ENCODE assay signal across 10 cellular contexts in the genomic region with DNA sequence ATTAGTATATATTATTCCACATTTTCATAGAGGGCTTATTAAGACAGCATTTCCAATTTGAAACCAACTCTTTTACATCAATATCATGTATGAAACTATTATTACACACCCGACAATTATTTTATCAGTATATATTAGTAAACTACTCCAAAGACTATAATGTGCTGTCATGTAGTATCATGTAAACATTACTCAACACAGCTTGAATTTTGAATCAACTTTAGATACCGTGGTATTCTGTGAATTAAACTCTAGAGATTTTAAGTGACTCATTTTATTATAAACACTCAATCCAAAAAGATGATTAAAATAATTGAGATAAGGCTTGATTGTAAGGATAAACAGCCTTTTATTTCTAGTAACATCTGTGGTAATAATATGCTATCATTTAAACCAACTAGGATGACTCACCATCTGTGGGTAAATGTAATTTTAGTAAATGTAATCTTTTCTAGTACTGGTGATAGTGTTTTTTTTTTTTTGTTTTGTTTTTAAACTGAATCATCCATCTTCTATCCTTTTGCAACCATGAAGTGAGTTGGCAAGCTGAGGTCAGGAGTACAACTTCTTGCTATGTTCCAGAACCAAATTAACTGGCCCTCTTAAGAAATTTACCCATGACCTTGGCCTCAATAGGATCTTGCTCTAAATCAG.
DNase-seq lines count a peak whose midpoint lies in the region; ATAC-seq, FAIRE-seq and TF ChIP-seq lines count a peak whose summit lies in the region.
"Had no signal": no experiment of that assay in that cellular context is flagged by ENCODE, and none has a peak within 500 bp of the region (broad histone marks: within the 10 kb centered on the region; RNA-seq: fewer than 3 reads in every experiment).

No MANE protein-coding gene starts in this region.

- H3K4me1 ChIP-seq in K562 (replicated peaks in 1 of 2; ENCODE audit: control insufficient read depth in 2 of 2, insufficient read depth in 2 of 2, low read length in 2 of 2) (no peaks in the 10 kb centered on the region), BE2C (no peaks in the 10 kb centered on the region; the same call in 1 of the 2 replicates)

- POLR2A ChIA-PET in BJ (lab: Charles Lee), result no interaction called here
- POLR2A ChIA-PET in K562 (lab: Yijun Ruan, JAX), result no interaction called here

- no peaks in the 10 kb centered on the region for H3K9me3 ChIP-seq in K562 (replicated peaks; ENCODE audit: control insufficient read depth, insufficient read depth, low read depth, low read length)
- no peaks in the 10 kb centered on the region for H3K9me3 ChIP-seq in BE2C

- H3K27me3 ChIP-seq in BJ (ENCODE audit: control insufficient read depth, insufficient read depth, low read length) (no peaks in the 10 kb centered on the region), K562 (ENCODE audit: control insufficient read depth in 2 of 2, insufficient read depth in 2 of 2, low read length in 2 of 2) (no peaks in the 10 kb centered on the region), BE2C (no peaks in the 10 kb centered on the region)

- H3K9ac ChIP-seq in K562 (ENCODE audit: insufficient read depth in 1 of 2, low read depth in 2 of 2, low read length in 2 of 2), result no peak overlapping the region

- DNase-seq in BJ (ENCODE audit: low read depth), result peak; percentile 66
- DNase-seq in HTR-8/SVneo (ENCODE audit: insufficient read length, low spot score), result peak; percentile 20
- DNase-seq in K562 (ENCODE audit: extremely low read depth in 1 of 4, low spot score in 3 of 4), result no peak
- DNase-seq in kidney tubule cell (ENCODE audit: low spot score), result peak; percentile 38
- DNase-seq in stimulated activated naive CD4-positive, alpha-beta T cell (lab: John Stamatoyannopoulos, UW), result no peak
- DNase-seq in BE2C, result no peak
- DNase-seq in GM19240 (ENCODE audit: insufficient read length, low spot score), result no peak
- DNase-seq: effector memory CD4-positive, alpha-beta T cell; NCI-H510A treated with DMSO at 0.1 percent for 48 hours had no signal

- no peaks in the 10 kb centered on the region for H3K79me2 ChIP-seq in K562 (ENCODE audit: control insufficient read depth, insufficient read depth, low read length)

- H3K4me2 ChIP-seq in K562 (ENCODE audit: insufficient read depth, low read length), result no peak overlapping the region

- CTCF ChIA-PET in BJ (lab: Yijun Ruan, JAX), result no interaction called here
- CTCF ChIA-PET in K562 (lab: Yijun Ruan, JAX; ENCODE audit: low intra/inter-chr PET ratio), result interaction anchor here (1.0 kb wide), 1 partner anchor 84 kb away, joined by 3 read pairs; no protein-coding TSS in a partner anchor

- no TSS peak for BruUV-seq in K562 (replicated peaks; lab: Mats Ljungman, UMichigan)

- no peak overlapping the region for H2AFZ ChIP-seq in K562 (ENCODE audit: low read depth, low read length)

- H3K9me1 ChIP-seq in K562 (ENCODE audit: control insufficient read depth, insufficient read depth, low read length), result no peaks in the 10 kb centered on the region

- WGBS in K562 (ENCODE audit: insufficient coverage, low coverage, missing lambda C conversion rate), result 31% methylated on average over 2 of the region's 2 CpGs

- ATAC-seq in K562 (no peak), GM18858 (IDR thresholded peaks at IDR 0.05; ENCODE audit: unreplicated experiment) (no peak)

- FAIRE-seq in HTR-8/SVneo (lab: Jason Lieb, UNC), result no peak
- FAIRE-seq in K562 (lab: Jason Lieb, UNC), result no peak

- TF ChIP-seq POLR2A in K562 (conservative IDR thresholded peaks at IDR 0.05), result no peak

- no peak overlapping the region for H3K27ac ChIP-seq in K562 (ENCODE audit: extremely low read depth, low read depth, low read length)

- no peak for TF ChIP-seq CTCF in BJ (IDR thresholded peaks at IDR 0.05; ENCODE audit: insufficient read depth, low read depth, low read length)
- no peak for TF ChIP-seq CTCF in K562 (IDR thresholded peaks at IDR 0.05 in 2 of 3, conservative IDR thresholded peaks at IDR 0.05 in 1 of 3; ENCODE audit: insufficient read depth in 2 of 3, low read depth in 1 of 3, low read length in 3 of 3)
- TF ChIP-seq CTCF in BE2C (IDR thresholded peaks at IDR 0.05; ENCODE audit: low read depth, low read length), result no peak

- in situ Hi-C loops in K562 (cut with MboI), result no loop called here

- no peak for TF ChIP-seq RAD21 in K562 (CRISPR knock-in tag; conservative IDR thresholded peaks at IDR 0.05 in 1 of 2, IDR thresholded peaks at IDR 0.05 in 1 of 2)

- no peak for TF ChIP-seq EP300 in K562 (IDR thresholded peaks at IDR 0.05; ENCODE audit: low read length)

- 0 out of 2 replicates have a peak, but pooled peaks cover 4% of the 10 kb centered on the region for H3K36me3 ChIP-seq in BJ (ENCODE audit: control insufficient read depth, insufficient read depth, low read length)
- no peaks in the 10 kb centered on the region for H3K36me3 ChIP-seq in K562 (ENCODE audit: control insufficient read depth, insufficient read depth, low read length)
- no peaks in the 10 kb centered on the region for H3K36me3 ChIP-seq in BE2C

- no peaks in the 10 kb centered on the region for H4K20me1 ChIP-seq in K562 (replicated peaks; ENCODE audit: control insufficient read depth, insufficient read depth, low read length)

- H3K4me3 ChIP-seq in BJ (ENCODE audit: low read depth, low read length), result no peak overlapping the region
- H3K4me3 ChIP-seq in K562, result no peak overlapping the region
- H3K4me3 ChIP-seq in BE2C (ENCODE audit: low read depth, low read length), result no peak overlapping the region

- intact Hi-C loops in K562 (cut with micrococcal nuclease), result no loop called here

TF ChIP-seq in K562, 482 proteins besides CTCF, POLR2A, EP300 and RAD21:
- 0 out of 2 replicates have a peak, but pooled peaks have one; percentile 20 for TF ChIP-seq ARID1B (IDR thresholded peaks at IDR 0.05)
- TF ChIP-seq, protein P1, sequence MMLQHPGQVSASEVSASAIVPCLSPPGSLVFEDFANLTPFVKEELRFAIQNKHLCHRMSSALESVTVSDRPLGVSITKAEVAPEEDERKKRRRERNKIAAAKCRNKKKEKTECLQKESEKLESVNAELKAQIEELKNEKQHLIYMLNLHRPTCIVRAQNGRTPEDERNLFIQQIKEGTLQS (IDR thresholded peaks at IDR 0.05), result peak; percentile 69
- TF ChIP-seq, protein P1 (CRISPR knock-in tag; conservative IDR thresholded peaks at IDR 0.05), result no peak
- no peak for TF ChIP-seq JUND (IDR thresholded peaks at IDR 0.05; ENCODE audit: borderline replicate concordance, low read depth, low read length)
- peak; percentile 42; the same call in 1 of the 3 replicates for TF ChIP-seq JUND (tag; IDR thresholded peaks at IDR 0.05; ENCODE audit: borderline replicate concordance, low read depth, low read length)
- peak; percentile 86 for TF ChIP-seq FOSL1 (tag; conservative IDR thresholded peaks at IDR 0.05)
- TF ChIP-seq CBX8 (IDR thresholded peaks at IDR 0.05; ENCODE audit: borderline replicate concordance, extremely low read depth, low read depth, low read length, poor library complexity, severe bottlenecking), result no peak
- TF ChIP-seq, protein P2, sequence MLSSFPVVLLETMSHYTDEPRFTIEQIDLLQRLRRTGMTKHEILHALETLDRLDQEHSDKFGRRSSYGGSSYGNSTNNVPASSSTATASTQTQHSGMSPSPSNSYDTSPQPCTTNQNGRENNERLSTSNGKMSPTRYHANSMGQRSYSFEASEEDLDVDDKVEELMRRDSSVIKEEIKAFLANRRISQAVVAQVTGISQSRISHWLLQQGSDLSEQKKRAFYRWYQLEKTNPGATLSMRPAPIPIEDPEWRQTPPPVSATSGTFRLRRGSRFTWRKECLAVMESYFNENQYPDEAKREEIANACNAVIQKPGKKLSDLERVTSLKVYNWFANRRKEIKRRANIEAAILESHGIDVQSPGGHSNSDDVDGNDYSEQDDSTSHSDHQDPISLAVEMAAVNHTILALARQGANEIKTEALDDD (IDR thresholded peaks at IDR 0.05), result peak; percentile 64
- TF ChIP-seq CBFA2T3 (IDR thresholded peaks at IDR 0.05), result peak; percentile 27; the same call in 1 of the 2 replicates
- no peak for TF ChIP-seq RBM25 (IDR thresholded peaks at IDR 0.05; ENCODE audit: low read depth, low read length, severe bottlenecking)

Comparison
In these comparisons a context has a peak if more than half of its experiments do, and no peak if none do; other contexts are left out.
1. DNase-seq: peak in BJ (single experiment), HTR-8/SVneo (single experiment) and kidney tubule cell (single experiment); none in K562 (0 of 4), stimulated activated naive CD4-positive, alpha-beta T cell (0 of 6), BE2C (single experiment) and GM19240 (single experiment).